1 cellular context compared by ENCODE assay signal in the genomic region with DNA sequence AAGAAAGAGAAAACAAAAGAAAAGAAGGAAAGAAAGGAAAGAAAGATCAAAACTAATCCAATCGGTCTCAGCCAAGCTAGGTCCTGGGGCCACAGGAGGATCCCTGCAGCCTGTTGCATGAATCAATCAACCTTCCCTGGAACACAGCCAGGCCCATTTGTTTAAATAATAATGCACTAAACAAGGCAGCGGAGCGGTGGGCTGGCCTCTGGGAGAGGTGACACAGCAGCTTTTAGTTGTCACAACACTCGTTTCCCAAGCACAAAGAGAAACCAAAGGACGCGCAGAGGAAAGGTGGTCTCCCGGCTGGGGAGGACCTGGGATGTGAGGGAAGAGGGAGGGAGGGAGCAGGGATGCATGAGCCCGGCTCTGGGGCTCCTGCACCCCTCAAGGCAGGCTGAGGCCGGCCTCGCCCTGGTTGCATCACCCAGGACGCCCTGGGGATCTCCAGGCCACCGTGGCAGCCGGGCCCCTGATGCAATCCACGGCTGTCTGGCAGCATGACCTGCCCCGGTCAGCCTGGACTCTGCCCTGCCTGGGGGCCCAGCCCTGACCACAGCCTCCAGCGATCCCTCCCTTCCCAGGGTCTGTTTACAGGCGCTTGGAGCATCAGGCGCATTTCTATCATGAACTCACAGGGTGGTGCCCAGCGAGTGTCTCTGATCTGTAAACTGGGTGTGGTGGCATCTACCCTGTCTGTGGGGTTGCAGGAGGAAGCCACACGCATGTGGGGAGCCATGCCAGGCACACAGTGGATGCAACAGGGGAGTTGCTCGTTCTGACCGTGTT.
TF ChIP-seq lines count a peak whose summit lies in the region.

No MANE protein-coding gene starts in this region.

TF ChIP-seq in HepG2, 621 proteins besides CTCF, POLR2A, EP300 and RAD21 (continued from another document and continues in another):
- TF ChIP-seq, protein P1, sequence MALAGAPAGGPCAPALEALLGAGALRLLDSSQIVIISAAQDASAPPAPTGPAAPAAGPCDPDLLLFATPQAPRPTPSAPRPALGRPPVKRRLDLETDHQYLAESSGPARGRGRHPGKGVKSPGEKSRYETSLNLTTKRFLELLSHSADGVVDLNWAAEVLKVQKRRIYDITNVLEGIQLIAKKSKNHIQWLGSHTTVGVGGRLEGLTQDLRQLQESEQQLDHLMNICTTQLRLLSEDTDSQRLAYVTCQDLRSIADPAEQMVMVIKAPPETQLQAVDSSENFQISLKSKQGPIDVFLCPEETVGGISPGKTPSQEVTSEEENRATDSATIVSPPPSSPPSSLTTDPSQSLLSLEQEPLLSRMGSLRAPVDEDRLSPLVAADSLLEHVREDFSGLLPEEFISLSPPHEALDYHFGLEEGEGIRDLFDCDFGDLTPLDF (CRISPR knock-in tag; IDR thresholded peaks at IDR 0.05): no peak
- TF ChIP-seq ZNF451 (CRISPR knock-in tag; IDR thresholded peaks at IDR 0.05) (peak; percentile 89; the same call in 1 of the 2 replicates), RNF2 (conservative IDR thresholded peaks at IDR 0.05; ENCODE audit: low read depth) (0 out of 2 replicates have a peak, but pooled peaks have one; percentile 20), MAFK (conservative IDR thresholded peaks at IDR 0.05 in 1 of 2, IDR thresholded peaks at IDR 0.05 in 1 of 2; ENCODE audit: low read length in 2 of 2) (peak; percentile 20 to 61; a peak in 2 of 4 replicates), ZNF775 (CRISPR knock-in tag; IDR thresholded peaks at IDR 0.05; ENCODE audit: borderline replicate concordance) (no peak), DPF2 (CRISPR knock-in tag; IDR thresholded peaks at IDR 0.05; ENCODE audit: borderline replicate concordance, low read depth) (peak; percentile 96), ZNF30 (CRISPR knock-in tag; IDR thresholded peaks at IDR 0.05) (no peak), CBX1 (IDR thresholded peaks at IDR 0.05; ENCODE audit: low read depth) (peak; percentile 90), ZNF703 (CRISPR knock-in tag; IDR thresholded peaks at IDR 0.05; ENCODE audit: borderline replicate concordance) (peak; percentile 84; the same call in 1 of the 2 replicates), ZMYM3 (CRISPR knock-in tag; IDR thresholded peaks at IDR 0.05) (peak; percentile 98), SIX4 (CRISPR knock-in tag; IDR thresholded peaks at IDR 0.05) (peak; percentile 86), ZNF484 (CRISPR knock-in tag; IDR thresholded peaks at IDR 0.05; ENCODE audit: borderline replicate concordance, low read depth) (no peak), ZNF781 (CRISPR knock-in tag; IDR thresholded peaks at IDR 0.05; ENCODE audit: borderline replicate concordance, not compliant biosample characterization) (no peak), ZFP1 (CRISPR knock-in tag; IDR thresholded peaks at IDR 0.05) (peak; percentile 97), NBN (conservative IDR thresholded peaks at IDR 0.05) (no peak), RBM39 (IDR thresholded peaks at IDR 0.05; ENCODE audit: low read depth, low read length, poor library complexity, severe bottlenecking) (peak; percentile 83), MTA3 (CRISPR knock-in tag; IDR thresholded peaks at IDR 0.05) (no peak), ZNF234 (CRISPR knock-in tag; conservative IDR thresholded peaks at IDR 0.05) (no peak), NRL (CRISPR knock-in tag; IDR thresholded peaks at IDR 0.05; ENCODE audit: borderline replicate concordance) (no peak; the same call in 1 of the 2 replicates), GATAD1 (CRISPR knock-in tag; IDR thresholded peaks at IDR 0.05) (peak; percentile 76), ZZZ3 (CRISPR knock-in tag; IDR thresholded peaks at IDR 0.05; ENCODE audit: borderline replicate concordance) (peak; percentile 32; the same call in 1 of the 2 replicates), NFKBIZ (CRISPR knock-in tag; IDR thresholded peaks at IDR 0.05) (peak; percentile 86; the same call in 1 of the 2 replicates), CREB1 (IDR thresholded peaks at IDR 0.05) (0 out of 2 replicates have a peak, but pooled peaks have one; percentile 7), CREB1 (CRISPR knock-in tag; IDR thresholded peaks at IDR 0.05) (no peak)
- TF ChIP-seq, protein P2, sequence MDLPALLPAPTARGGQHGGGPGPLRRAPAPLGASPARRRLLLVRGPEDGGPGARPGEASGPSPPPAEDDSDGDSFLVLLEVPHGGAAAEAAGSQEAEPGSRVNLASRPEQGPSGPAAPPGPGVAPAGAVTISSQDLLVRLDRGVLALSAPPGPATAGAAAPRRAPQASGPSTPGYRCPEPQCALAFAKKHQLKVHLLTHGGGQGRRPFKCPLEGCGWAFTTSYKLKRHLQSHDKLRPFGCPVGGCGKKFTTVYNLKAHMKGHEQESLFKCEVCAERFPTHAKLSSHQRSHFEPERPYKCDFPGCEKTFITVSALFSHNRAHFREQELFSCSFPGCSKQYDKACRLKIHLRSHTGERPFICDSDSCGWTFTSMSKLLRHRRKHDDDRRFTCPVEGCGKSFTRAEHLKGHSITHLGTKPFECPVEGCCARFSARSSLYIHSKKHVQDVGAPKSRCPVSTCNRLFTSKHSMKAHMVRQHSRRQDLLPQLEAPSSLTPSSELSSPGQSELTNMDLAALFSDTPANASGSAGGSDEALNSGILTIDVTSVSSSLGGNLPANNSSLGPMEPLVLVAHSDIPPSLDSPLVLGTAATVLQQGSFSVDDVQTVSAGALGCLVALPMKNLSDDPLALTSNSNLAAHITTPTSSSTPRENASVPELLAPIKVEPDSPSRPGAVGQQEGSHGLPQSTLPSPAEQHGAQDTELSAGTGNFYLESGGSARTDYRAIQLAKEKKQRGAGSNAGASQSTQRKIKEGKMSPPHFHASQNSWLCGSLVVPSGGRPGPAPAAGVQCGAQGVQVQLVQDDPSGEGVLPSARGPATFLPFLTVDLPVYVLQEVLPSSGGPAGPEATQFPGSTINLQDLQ (CRISPR knock-in tag; IDR thresholded peaks at IDR 0.05): no peak
- TF ChIP-seq, protein P3, sequence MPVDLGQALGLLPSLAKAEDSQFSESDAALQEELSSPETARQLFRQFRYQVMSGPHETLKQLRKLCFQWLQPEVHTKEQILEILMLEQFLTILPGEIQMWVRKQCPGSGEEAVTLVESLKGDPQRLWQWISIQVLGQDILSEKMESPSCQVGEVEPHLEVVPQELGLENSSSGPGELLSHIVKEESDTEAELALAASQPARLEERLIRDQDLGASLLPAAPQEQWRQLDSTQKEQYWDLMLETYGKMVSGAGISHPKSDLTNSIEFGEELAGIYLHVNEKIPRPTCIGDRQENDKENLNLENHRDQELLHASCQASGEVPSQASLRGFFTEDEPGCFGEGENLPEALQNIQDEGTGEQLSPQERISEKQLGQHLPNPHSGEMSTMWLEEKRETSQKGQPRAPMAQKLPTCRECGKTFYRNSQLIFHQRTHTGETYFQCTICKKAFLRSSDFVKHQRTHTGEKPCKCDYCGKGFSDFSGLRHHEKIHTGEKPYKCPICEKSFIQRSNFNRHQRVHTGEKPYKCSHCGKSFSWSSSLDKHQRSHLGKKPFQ (CRISPR knock-in tag; IDR thresholded peaks at IDR 0.05; ENCODE audit: insufficient replicate concordance): no peak
- TF ChIP-seq, protein P4, sequence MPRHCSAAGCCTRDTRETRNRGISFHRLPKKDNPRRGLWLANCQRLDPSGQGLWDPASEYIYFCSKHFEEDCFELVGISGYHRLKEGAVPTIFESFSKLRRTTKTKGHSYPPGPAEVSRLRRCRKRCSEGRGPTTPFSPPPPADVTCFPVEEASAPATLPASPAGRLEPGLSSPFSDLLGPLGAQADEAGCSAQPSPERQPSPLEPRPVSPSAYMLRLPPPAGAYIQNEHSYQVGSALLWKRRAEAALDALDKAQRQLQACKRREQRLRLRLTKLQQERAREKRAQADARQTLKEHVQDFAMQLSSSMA (CRISPR knock-in tag; IDR thresholded peaks at IDR 0.05): peak; percentile 41; the same call in 1 of the 2 replicates
- TF ChIP-seq, protein P5, sequence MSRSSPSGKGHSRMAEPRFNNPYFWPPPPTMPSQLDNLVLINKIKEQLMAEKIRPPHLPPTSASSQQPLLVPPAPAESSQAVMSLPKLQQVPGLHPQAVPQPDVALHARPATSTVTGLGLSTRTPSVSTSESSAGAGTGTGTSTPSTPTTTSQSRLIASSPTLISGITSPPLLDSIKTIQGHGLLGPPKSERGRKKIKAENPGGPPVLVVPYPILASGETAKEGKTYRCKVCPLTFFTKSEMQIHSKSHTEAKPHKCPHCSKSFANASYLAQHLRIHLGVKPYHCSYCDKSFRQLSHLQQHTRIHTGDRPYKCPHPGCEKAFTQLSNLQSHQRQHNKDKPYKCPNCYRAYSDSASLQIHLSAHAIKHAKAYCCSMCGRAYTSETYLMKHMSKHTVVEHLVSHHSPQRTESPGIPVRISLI (CRISPR knock-in tag; IDR thresholded peaks at IDR 0.05; ENCODE audit: borderline replicate concordance): peak; percentile 84; the same call in 1 of the 2 replicates
- TF ChIP-seq, protein P6, sequence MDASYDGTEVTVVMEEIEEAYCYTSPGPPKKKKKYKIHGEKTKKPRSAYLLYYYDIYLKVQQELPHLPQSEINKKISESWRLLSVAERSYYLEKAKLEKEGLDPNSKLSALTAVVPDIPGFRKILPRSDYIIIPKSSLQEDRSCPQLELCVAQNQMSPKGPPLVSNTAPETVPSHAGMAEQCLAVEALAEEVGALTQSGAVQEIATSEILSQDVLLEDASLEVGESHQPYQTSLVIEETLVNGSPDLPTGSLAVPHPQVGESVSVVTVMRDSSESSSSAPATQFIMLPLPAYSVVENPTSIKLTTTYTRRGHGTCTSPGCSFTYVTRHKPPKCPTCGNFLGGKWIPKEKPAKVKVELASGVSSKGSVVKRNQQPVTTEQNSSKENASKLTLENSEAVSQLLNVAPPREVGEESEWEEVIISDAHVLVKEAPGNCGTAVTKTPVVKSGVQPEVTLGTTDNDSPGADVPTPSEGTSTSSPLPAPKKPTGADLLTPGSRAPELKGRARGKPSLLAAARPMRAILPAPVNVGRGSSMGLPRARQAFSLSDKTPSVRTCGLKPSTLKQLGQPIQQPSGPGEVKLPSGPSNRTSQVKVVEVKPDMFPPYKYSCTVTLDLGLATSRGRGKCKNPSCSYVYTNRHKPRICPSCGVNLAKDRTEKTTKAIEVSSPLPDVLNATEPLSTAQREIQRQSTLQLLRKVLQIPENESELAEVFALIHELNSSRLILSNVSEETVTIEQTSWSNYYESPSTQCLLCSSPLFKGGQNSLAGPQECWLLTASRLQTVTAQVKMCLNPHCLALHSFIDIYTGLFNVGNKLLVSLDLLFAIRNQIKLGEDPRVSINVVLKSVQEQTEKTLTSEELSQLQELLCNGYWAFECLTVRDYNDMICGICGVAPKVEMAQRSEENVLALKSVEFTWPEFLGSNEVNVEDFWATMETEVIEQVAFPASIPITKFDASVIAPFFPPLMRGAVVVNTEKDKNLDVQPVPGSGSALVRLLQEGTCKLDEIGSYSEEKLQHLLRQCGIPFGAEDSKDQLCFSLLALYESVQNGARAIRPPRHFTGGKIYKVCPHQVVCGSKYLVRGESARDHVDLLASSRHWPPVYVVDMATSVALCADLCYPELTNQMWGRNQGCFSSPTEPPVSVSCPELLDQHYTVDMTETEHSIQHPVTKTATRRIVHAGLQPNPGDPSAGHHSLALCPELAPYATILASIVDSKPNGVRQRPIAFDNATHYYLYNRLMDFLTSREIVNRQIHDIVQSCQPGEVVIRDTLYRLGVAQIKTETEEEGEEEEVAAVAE (CRISPR knock-in tag; IDR thresholded peaks at IDR 0.05; ENCODE audit: borderline replicate concordance): peak; percentile 85; the same call in 1 of the 2 replicates
- TF ChIP-seq, protein P7, sequence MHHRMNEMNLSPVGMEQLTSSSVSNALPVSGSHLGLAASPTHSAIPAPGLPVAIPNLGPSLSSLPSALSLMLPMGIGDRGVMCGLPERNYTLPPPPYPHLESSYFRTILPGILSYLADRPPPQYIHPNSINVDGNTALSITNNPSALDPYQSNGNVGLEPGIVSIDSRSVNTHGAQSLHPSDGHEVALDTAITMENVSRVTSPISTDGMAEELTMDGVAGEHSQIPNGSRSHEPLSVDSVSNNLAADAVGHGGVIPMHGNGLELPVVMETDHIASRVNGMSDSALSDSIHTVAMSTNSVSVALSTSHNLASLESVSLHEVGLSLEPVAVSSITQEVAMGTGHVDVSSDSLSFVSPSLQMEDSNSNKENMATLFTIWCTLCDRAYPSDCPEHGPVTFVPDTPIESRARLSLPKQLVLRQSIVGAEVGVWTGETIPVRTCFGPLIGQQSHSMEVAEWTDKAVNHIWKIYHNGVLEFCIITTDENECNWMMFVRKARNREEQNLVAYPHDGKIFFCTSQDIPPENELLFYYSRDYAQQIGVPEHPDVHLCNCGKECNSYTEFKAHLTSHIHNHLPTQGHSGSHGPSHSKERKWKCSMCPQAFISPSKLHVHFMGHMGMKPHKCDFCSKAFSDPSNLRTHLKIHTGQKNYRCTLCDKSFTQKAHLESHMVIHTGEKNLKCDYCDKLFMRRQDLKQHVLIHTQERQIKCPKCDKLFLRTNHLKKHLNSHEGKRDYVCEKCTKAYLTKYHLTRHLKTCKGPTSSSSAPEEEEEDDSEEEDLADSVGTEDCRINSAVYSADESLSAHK (CRISPR knock-in tag; IDR thresholded peaks at IDR 0.05; ENCODE audit: borderline replicate concordance): 0 out of 2 replicates have a peak, but pooled peaks have one; percentile 51
- TF ChIP-seq, protein P8, sequence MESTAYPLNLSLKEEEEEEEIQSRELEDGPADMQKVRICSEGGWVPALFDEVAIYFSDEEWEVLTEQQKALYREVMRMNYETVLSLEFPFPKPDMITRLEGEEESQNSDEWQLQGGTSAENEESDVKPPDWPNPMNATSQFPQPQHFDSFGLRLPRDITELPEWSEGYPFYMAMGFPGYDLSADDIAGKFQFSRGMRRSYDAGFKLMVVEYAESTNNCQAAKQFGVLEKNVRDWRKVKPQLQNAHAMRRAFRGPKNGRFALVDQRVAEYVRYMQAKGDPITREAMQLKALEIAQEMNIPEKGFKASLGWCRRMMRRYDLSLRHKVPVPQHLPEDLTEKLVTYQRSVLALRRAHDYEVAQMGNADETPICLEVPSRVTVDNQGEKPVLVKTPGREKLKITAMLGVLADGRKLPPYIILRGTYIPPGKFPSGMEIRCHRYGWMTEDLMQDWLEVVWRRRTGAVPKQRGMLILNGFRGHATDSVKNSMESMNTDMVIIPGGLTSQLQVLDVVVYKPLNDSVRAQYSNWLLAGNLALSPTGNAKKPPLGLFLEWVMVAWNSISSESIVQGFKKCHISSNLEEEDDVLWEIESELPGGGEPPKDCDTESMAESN (CRISPR knock-in tag; conservative IDR thresholded peaks at IDR 0.05): peak; percentile 96
- TF ChIP-seq, protein P9, sequence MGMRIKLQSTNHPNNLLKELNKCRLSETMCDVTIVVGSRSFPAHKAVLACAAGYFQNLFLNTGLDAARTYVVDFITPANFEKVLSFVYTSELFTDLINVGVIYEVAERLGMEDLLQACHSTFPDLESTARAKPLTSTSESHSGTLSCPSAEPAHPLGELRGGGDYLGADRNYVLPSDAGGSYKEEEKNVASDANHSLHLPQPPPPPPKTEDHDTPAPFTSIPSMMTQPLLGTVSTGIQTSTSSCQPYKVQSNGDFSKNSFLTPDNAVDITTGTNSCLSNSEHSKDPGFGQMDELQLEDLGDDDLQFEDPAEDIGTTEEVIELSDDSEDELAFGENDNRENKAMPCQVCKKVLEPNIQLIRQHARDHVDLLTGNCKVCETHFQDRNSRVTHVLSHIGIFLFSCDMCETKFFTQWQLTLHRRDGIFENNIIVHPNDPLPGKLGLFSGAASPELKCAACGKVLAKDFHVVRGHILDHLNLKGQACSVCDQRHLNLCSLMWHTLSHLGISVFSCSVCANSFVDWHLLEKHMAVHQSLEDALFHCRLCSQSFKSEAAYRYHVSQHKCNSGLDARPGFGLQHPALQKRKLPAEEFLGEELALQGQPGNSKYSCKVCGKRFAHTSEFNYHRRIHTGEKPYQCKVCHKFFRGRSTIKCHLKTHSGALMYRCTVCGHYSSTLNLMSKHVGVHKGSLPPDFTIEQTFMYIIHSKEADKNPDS (CRISPR knock-in tag; IDR thresholded peaks at IDR 0.05): no peak
- TF ChIP-seq, protein P10, sequence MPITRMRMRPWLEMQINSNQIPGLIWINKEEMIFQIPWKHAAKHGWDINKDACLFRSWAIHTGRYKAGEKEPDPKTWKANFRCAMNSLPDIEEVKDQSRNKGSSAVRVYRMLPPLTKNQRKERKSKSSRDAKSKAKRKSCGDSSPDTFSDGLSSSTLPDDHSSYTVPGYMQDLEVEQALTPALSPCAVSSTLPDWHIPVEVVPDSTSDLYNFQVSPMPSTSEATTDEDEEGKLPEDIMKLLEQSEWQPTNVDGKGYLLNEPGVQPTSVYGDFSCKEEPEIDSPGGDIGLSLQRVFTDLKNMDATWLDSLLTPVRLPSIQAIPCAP (CRISPR knock-in tag; IDR thresholded peaks at IDR 0.05; ENCODE audit: low read depth): no peak
